In the genomic region with DNA sequence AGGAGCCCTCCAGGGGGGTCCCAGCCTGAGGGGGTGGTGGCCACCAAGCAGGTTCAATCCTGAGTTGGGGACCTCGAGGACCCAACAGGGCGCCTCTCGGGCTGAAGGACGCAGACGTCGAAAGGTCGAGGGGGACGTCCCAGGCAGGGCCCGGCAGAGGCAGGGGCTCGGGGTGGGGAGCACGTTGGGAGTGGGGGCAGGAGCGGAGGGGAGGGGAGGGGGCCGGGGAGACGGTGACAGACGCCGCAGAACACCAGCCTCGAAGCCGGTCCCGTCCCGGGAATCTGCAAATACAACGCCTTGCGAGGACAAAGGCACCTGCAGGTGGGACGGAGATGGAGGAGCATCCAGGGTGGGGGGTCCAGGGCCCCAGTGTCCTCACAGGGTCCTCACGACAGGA, we compare ENCODE assay signal across 1 cellular context.
TF ChIP-seq lines count a peak whose summit lies in the region.

No MANE protein-coding gene starts in this region.

TF ChIP-seq in H1, 55 proteins besides CTCF, POLR2A, EP300 and RAD21:
- no peak for TF ChIP-seq KDM5A (IDR thresholded peaks at IDR 0.05; ENCODE audit: low read length)
- TF ChIP-seq CBX8 (IDR thresholded peaks at IDR 0.05; ENCODE audit: borderline replicate concordance, low read depth, low read length) = no peak
- no peak for TF ChIP-seq RFX5 (IDR thresholded peaks at IDR 0.05; ENCODE audit: borderline replicate concordance, low read depth, low read length)
- TF ChIP-seq BCL11A (IDR thresholded peaks at IDR 0.05; ENCODE audit: low read depth in 2 of 2, low read length in 2 of 2) = no peak
- no peak for TF ChIP-seq KDM4A (IDR thresholded peaks at IDR 0.05; ENCODE audit: low read depth, low read length, severe bottlenecking)
- TF ChIP-seq CREB1 (IDR thresholded peaks at IDR 0.05) = no peak
- TF ChIP-seq TBP (IDR thresholded peaks at IDR 0.05; ENCODE audit: low read depth, low read length) = no peak
- TF ChIP-seq POLR2AphosphoS5 (IDR thresholded peaks at IDR 0.05; ENCODE audit: low read depth, low read length) = no peak
- no peak for TF ChIP-seq CHD2 (IDR thresholded peaks at IDR 0.05; ENCODE audit: low read length)
- no peak for TF ChIP-seq HDAC2 (IDR thresholded peaks at IDR 0.05; ENCODE audit: borderline replicate concordance in 1 of 2, low read depth in 2 of 2, low read length in 2 of 2)
- TF ChIP-seq, protein P1, sequence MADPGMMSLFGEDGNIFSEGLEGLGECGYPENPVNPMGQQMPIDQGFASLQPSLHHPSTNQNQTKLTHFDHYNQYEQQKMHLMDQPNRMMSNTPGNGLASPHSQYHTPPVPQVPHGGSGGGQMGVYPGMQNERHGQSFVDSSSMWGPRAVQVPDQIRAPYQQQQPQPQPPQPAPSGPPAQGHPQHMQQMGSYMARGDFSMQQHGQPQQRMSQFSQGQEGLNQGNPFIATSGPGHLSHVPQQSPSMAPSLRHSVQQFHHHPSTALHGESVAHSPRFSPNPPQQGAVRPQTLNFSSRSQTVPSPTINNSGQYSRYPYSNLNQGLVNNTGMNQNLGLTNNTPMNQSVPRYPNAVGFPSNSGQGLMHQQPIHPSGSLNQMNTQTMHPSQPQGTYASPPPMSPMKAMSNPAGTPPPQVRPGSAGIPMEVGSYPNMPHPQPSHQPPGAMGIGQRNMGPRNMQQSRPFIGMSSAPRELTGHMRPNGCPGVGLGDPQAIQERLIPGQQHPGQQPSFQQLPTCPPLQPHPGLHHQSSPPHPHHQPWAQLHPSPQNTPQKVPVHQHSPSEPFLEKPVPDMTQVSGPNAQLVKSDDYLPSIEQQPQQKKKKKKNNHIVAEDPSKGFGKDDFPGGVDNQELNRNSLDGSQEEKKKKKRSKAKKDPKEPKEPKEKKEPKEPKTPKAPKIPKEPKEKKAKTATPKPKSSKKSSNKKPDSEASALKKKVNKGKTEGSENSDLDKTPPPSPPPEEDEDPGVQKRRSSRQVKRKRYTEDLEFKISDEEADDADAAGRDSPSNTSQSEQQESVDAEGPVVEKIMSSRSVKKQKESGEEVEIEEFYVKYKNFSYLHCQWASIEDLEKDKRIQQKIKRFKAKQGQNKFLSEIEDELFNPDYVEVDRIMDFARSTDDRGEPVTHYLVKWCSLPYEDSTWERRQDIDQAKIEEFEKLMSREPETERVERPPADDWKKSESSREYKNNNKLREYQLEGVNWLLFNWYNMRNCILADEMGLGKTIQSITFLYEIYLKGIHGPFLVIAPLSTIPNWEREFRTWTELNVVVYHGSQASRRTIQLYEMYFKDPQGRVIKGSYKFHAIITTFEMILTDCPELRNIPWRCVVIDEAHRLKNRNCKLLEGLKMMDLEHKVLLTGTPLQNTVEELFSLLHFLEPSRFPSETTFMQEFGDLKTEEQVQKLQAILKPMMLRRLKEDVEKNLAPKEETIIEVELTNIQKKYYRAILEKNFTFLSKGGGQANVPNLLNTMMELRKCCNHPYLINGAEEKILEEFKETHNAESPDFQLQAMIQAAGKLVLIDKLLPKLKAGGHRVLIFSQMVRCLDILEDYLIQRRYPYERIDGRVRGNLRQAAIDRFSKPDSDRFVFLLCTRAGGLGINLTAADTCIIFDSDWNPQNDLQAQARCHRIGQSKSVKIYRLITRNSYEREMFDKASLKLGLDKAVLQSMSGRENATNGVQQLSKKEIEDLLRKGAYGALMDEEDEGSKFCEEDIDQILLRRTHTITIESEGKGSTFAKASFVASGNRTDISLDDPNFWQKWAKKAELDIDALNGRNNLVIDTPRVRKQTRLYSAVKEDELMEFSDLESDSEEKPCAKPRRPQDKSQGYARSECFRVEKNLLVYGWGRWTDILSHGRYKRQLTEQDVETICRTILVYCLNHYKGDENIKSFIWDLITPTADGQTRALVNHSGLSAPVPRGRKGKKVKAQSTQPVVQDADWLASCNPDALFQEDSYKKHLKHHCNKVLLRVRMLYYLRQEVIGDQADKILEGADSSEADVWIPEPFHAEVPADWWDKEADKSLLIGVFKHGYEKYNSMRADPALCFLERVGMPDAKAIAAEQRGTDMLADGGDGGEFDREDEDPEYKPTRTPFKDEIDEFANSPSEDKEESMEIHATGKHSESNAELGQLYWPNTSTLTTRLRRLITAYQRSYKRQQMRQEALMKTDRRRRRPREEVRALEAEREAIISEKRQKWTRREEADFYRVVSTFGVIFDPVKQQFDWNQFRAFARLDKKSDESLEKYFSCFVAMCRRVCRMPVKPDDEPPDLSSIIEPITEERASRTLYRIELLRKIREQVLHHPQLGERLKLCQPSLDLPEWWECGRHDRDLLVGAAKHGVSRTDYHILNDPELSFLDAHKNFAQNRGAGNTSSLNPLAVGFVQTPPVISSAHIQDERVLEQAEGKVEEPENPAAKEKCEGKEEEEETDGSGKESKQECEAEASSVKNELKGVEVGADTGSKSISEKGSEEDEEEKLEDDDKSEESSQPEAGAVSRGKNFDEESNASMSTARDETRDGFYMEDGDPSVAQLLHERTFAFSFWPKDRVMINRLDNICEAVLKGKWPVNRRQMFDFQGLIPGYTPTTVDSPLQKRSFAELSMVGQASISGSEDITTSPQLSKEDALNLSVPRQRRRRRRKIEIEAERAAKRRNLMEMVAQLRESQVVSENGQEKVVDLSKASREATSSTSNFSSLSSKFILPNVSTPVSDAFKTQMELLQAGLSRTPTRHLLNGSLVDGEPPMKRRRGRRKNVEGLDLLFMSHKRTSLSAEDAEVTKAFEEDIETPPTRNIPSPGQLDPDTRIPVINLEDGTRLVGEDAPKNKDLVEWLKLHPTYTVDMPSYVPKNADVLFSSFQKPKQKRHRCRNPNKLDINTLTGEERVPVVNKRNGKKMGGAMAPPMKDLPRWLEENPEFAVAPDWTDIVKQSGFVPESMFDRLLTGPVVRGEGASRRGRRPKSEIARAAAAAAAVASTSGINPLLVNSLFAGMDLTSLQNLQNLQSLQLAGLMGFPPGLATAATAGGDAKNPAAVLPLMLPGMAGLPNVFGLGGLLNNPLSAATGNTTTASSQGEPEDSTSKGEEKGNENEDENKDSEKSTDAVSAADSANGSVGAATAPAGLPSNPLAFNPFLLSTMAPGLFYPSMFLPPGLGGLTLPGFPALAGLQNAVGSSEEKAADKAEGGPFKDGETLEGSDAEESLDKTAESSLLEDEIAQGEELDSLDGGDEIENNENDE (IDR thresholded peaks at IDR 0.05; ENCODE audit: insufficient replicate concordance, low read length) = no peak
- no peak for TF ChIP-seq RNF2 (IDR thresholded peaks at IDR 0.05; ENCODE audit: borderline replicate concordance, low read depth, low read length, missing control alignments, poor library complexity, severe bottlenecking)
